Comparison of ENCODE assay signal across 9 cellular contexts in genomic region chr20:31718952-31719643, GRCh38. TPM values are rescaled to one million over a fixed set of nuclear protein-coding genes. Genes with fewer than 3 reads are reported as not detected.
DNase-seq lines count a peak whose midpoint lies in the region; ATAC-seq and TF ChIP-seq lines count a peak whose summit lies in the region.
"Had no signal": no experiment of that assay in that cellular context is flagged by ENCODE, and none has a peak within 500 bp of the region (broad histone marks: within the 10 kb centered on the region; RNA-seq: fewer than 3 reads in every experiment).

No MANE protein-coding gene starts in this region.

- POLR2A ChIA-PET in Panc1 (lab: Charles Lee): interaction anchor here (0.5 to 1.1 kb wide), 3 partner anchors 21 to 55 kb away, joined by 3 to 6 read pairs (median 3); no protein-coding TSS in a partner anchor

- H3K27ac ChIP-seq in Panc1 (ENCODE audit: low read length) (peak overlapping the region; percentile 99), rectal smooth muscle tissue (ENCODE audit: low read depth, low read length) (no peak overlapping the region)
- H3K27ac ChIP-seq: ovary had no signal

- H3K9ac ChIP-seq in rectal smooth muscle tissue (ENCODE audit: low read length): no peak overlapping the region

- CTCF ChIA-PET in Panc1 (lab: Charles Lee): interaction anchor here (0.6 to 6.6 kb wide), 5 partner anchors 10 to 85 kb away, joined by 3 to 195 read pairs (median 7); partner anchors contain the start of gene TPX2

- H3K36me3 ChIP-seq in Panc1 (ENCODE audit: control insufficient read depth, insufficient read depth, low read length) (peaks cover 10% of the 10 kb centered on the region), rectal smooth muscle tissue (ENCODE audit: control insufficient read depth, insufficient read depth, low read length) (no peaks in the 10 kb centered on the region)
- H3K36me3 ChIP-seq: ovary had no signal

- no peaks in the 10 kb centered on the region for H3K9me3 ChIP-seq in Panc1 (ENCODE audit: control insufficient read depth, insufficient read depth, low read depth, low read length)
- H3K9me3 ChIP-seq: ovary had no signal

- H3K4me1 ChIP-seq in Panc1 (ENCODE audit: control insufficient read depth, insufficient read depth, low read length) (peaks cover 60% of the 10 kb centered on the region), rectal smooth muscle tissue (ENCODE audit: control insufficient read depth, insufficient read depth, low read length) (peaks cover 28% of the 10 kb centered on the region)

- intact Hi-C loops in Panc1 (cut with micrococcal nuclease; ENCODE audit: unreplicated experiment): no loop called here

- H3K27me3 ChIP-seq in Panc1 (ENCODE audit: control insufficient read depth, insufficient read depth, low read length) (no peaks in the 10 kb centered on the region), rectal smooth muscle tissue (ENCODE audit: control insufficient read depth, insufficient read depth, low read length) (no peaks in the 10 kb centered on the region)
- H3K27me3 ChIP-seq: ovary had no signal

- TF ChIP-seq CTCF in GM12875 (IDR thresholded peaks at IDR 0.05; ENCODE audit: borderline replicate concordance, insufficient read depth, low read depth, low read length) (no peak), Panc1 (IDR thresholded peaks at IDR 0.05) (no peak), epithelial cell of proximal tubule (conservative IDR thresholded peaks at IDR 0.05; ENCODE audit: low read depth, low read length) (no peak)

- no TSS peak for BruUV-seq in Panc1 (replicated peaks; lab: Mats Ljungman, UMichigan)

- no peak for DNase-seq in Panc1 (ENCODE audit: low read depth, low spot score)
- no peak for DNase-seq in epithelial cell of proximal tubule (ENCODE audit: low read depth)
- no peak for DNase-seq in SKM-1 (lab: John Stamatoyannopoulos, UW; ENCODE audit: unreplicated experiment)
- DNase-seq in DMS 273 (lab: John Stamatoyannopoulos, UW; ENCODE audit: unreplicated experiment): no peak

- in situ Hi-C loops in Panc1 (cut with HindIII; ENCODE audit: low pct_unique_long_range_greater_than_20kb, low sequenced_read_pairs): no loop called here

- ATAC-seq in Panc1 (no peak), GM18858 (IDR thresholded peaks at IDR 0.05; ENCODE audit: unreplicated experiment) (no peak), HG02642 (IDR thresholded peaks at IDR 0.05; ENCODE audit: poor library complexity, unreplicated experiment) (no peak)

- H3K4me3 ChIP-seq in GM12875 (ENCODE audit: low read depth, low read length) (peak overlapping the region; percentile 64), Panc1 (ENCODE audit: low read depth in 2 of 2, low read length in 2 of 2) (peak overlapping the region; percentile 60 to 85), epithelial cell of proximal tubule (ENCODE audit: low read depth, low read length) (peak overlapping the region; percentile 85), rectal smooth muscle tissue (ENCODE audit: low read length) (peak overlapping the region; percentile 49)
- H3K4me3 ChIP-seq: ovary had no signal

RNA-seq across cellular contexts. Expression of gene BCL2L1, which starts 3.6 kb away (rescaled TPM):
- total RNA-seq in Panc1 (2021; ENCODE audit: unreplicated experiment) (150 TPM), epithelial cell of proximal tubule (197 and 209 TPM in 2 replicates)
- 127 TPM for polyA plus RNA-seq in Panc1 (2012; ENCODE audit: insufficient read length)

RNA-seq across cellular contexts. Expression of gene TPX2, which starts 20.0 kb away (rescaled TPM):
- total RNA-seq in Panc1 (2021; ENCODE audit: unreplicated experiment) (248 TPM), epithelial cell of proximal tubule (126 and 147 TPM in 2 replicates)
- polyA plus RNA-seq in Panc1 (2012; ENCODE audit: insufficient read length): 84.6 TPM
